In the genomic region with DNA sequence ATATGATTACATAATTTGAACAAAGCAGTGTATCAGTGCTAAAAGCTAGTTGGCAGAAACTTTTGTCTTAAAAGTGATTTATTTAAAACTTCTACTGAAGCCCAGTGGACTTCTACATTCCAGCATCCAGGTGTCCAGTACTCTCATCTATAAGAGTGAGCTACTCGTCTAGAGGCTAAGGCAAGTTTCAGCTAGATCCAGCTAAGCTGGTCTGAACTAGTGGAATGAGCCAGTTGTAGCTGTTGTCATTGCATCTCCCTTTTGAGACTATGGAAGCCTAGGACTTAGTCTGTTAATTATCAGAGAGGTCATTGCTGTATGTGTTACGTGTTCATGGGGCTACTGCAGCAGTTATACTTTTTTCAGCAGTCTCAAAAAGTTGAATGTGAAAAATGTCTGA, we compare ENCODE assay signal across 15 cellular contexts.
"Had no signal": no experiment of that assay in that cellular context is flagged by ENCODE, and none has a peak within 500 bp of the region (broad histone marks: within the 10 kb centered on the region; RNA-seq: fewer than 3 reads in every experiment).

No MANE protein-coding gene starts in this region.

- H3K9ac ChIP-seq: SK-N-SH had no signal

- H3K9me3 Mint-ChIP-seq: dendritic cell treated with granulocyte-macrophage colony-stimulating factor and Interleukin-4, amounts not matched to agents 40 ng/mL and 50 ng/mL, for 4 days; effector memory CD8-positive, alpha-beta T cell; T-cell had no signal

- H3K36me3 ChIP-seq: gastroesophageal sphincter, heart right ventricle, ovary, sigmoid colon, spleen, transverse colon had no signal

- H3K4me3 Mint-ChIP-seq: dendritic cell treated with granulocyte-macrophage colony-stimulating factor and Interleukin-4, amounts not matched to agents 40 ng/mL and 50 ng/mL, for 4 days; effector memory CD8-positive, alpha-beta T cell; T-cell had no signal

- H3K4me3 ChIP-seq: gastroesophageal sphincter, heart right ventricle, ovary, sigmoid colon, spleen, transverse colon had no signal

- H3K9me3 ChIP-seq: gastroesophageal sphincter, heart right ventricle, ovary, sigmoid colon, SK-N-SH, spleen, transverse colon had no signal

- H3K27ac ChIP-seq: gastroesophageal sphincter, heart right ventricle, ovary, sigmoid colon, spleen, transverse colon had no signal

- H3K27me3 ChIP-seq: gastroesophageal sphincter, heart right ventricle, ovary, sigmoid colon, spleen, transverse colon had no signal

- H3K27ac Mint-ChIP-seq: dendritic cell treated with granulocyte-macrophage colony-stimulating factor and Interleukin-4, amounts not matched to agents 40 ng/mL and 50 ng/mL, for 4 days; T-cell had no signal

- H3K27me3 Mint-ChIP-seq: dendritic cell treated with granulocyte-macrophage colony-stimulating factor and Interleukin-4, amounts not matched to agents 40 ng/mL and 50 ng/mL, for 4 days; effector memory CD8-positive, alpha-beta T cell; T-cell had no signal

- ATAC-seq: gastroesophageal sphincter, heart right ventricle had no signal

- H3K4me2 ChIP-seq: SK-N-SH had no signal

- DNase-seq: activated CD4-positive, alpha-beta T cell treated with anti-CD3 and anti-CD28 coated beads for 1 hour; activated effector memory CD4-positive, alpha-beta T cell treated with Interleukin-2 at 50 U/mL for 16 hours; effector memory CD8-positive, alpha-beta T cell; heart right ventricle; ovary; Right ventricle myocardium superior; sigmoid colon; SK-N-SH; spleen; substantia nigra; T-helper 9 cell; transverse colon had no signal
